ENCODE assay signal across 1 cellular context in genomic region chr12:113232787-113233585, GRCh38.
TF ChIP-seq lines count a peak whose summit lies in the region.

No MANE protein-coding gene starts in this region.

TF ChIP-seq in IMR-90, 13 proteins besides CTCF, POLR2A, EP300 and RAD21:
- TF ChIP-seq MAFK (IDR thresholded peaks at IDR 0.05; ENCODE audit: low read depth, low read length) (no peak), CHD1 (IDR thresholded peaks at IDR 0.05; ENCODE audit: low read depth, low read length) (no peak), NFE2L2 (IDR thresholded peaks at IDR 0.05; ENCODE audit: low read depth, low read length) (no peak), RCOR1 (IDR thresholded peaks at IDR 0.05; ENCODE audit: insufficient replicate concordance, low read length) (no peak)
TF ChIP-seq in IMR-90: peak in this region for 0.
